ENCODE assay signal across 2 cellular contexts in the genomic region with DNA sequence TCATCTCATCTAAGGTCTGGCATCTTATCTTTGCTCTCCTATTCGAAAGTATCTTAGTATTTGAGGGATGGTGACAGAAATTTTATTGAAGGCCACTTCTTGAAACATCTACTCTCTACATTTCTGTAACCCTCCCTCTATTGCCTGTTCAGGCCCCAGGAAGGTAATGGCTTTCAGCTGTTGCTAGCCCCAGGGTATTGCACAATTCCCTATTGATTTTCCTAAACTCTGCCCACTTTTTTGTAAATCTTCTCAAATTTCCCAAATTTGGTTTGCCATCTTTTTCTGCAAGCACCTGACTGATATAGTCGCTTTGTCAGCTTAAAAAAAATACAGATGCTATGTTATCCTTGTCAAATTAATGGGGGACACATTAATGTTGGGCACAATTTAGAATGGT.
TF ChIP-seq lines count a peak whose summit lies in the region.

No MANE protein-coding gene starts in this region.

TF ChIP-seq in IMR-90, 13 proteins besides CTCF, POLR2A, EP300 and RAD21:
- TF ChIP-seq RCOR1 (IDR thresholded peaks at IDR 0.05; ENCODE audit: insufficient replicate concordance, low read length) = no peak
- peak; percentile 54 for TF ChIP-seq CEBPB (IDR thresholded peaks at IDR 0.05; ENCODE audit: low read depth, low read length)

TF ChIP-seq in H1, 55 proteins besides CTCF, POLR2A, EP300 and RAD21:
- TF ChIP-seq HDAC6 (IDR thresholded peaks at IDR 0.05; ENCODE audit: low read depth, low read length) (no peak), RBBP5 (IDR thresholded peaks at IDR 0.05; ENCODE audit: borderline replicate concordance, low read depth, low read length) (no peak), RFX5 (IDR thresholded peaks at IDR 0.05; ENCODE audit: borderline replicate concordance, low read depth, low read length) (no peak), CTBP2 (IDR thresholded peaks at IDR 0.05; ENCODE audit: borderline replicate concordance, insufficient read depth, insufficient read length, low read length) (no peak), CREB1 (IDR thresholded peaks at IDR 0.05) (no peak), CEBPB (IDR thresholded peaks at IDR 0.05; ENCODE audit: low read depth, low read length) (peak; percentile 83)
- TF ChIP-seq, protein P1, sequence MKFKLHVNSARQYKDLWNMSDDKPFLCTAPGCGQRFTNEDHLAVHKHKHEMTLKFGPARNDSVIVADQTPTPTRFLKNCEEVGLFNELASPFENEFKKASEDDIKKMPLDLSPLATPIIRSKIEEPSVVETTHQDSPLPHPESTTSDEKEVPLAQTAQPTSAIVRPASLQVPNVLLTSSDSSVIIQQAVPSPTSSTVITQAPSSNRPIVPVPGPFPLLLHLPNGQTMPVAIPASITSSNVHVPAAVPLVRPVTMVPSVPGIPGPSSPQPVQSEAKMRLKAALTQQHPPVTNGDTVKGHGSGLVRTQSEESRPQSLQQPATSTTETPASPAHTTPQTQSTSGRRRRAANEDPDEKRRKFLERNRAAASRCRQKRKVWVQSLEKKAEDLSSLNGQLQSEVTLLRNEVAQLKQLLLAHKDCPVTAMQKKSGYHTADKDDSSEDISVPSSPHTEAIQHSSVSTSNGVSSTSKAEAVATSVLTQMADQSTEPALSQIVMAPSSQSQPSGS (IDR thresholded peaks at IDR 0.05; ENCODE audit: low read length) = no peak
- TF ChIP-seq, protein P2, sequence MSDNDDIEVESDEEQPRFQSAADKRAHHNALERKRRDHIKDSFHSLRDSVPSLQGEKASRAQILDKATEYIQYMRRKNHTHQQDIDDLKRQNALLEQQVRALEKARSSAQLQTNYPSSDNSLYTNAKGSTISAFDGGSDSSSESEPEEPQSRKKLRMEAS (IDR thresholded peaks at IDR 0.05) = no peak
